7 cellular contexts compared by ENCODE assay signal in genomic region chr14:64971452-64971889, GRCh38. TPM values are rescaled to one million over a fixed set of nuclear protein-coding genes. Genes with fewer than 3 reads are reported as not detected.
DNase-seq lines count a peak whose midpoint lies in the region; ATAC-seq and TF ChIP-seq lines count a peak whose summit lies in the region.

No MANE protein-coding gene starts in this region.

- H2AK5ac ChIP-seq in IMR-90 (ENCODE audit: low read depth, low read length): no peak overlapping the region

- dilution Hi-C loops in IMR-90 (cut with HindIII; ENCODE audit: low sequenced_read_pairs, unreplicated experiment): no loop called here

- TF ChIP-seq RAD21 in IMR-90 (IDR thresholded peaks at IDR 0.05; ENCODE audit: low read length): no peak

- peaks cover 6% of the 10 kb centered on the region for H3K4me1 ChIP-seq in IMR-90 (ENCODE audit: control insufficient read depth, insufficient read depth, low read length)
- H3K4me1 ChIP-seq in subcutaneous abdominal adipose tissue (ENCODE audit: control insufficient read depth in 5 of 5, insufficient read depth in 5 of 5, low read length in 5 of 5): peaks cover 0 to 15% (median 12%) of the 10 kb centered on the region in 5 donors

- H3K9ac ChIP-seq in IMR-90 (ENCODE audit: low read depth, low read length) (peak overlapping the region; percentile 75; the same call in 1 of the 2 replicates), subcutaneous abdominal adipose tissue (ENCODE audit: low read length in 5 of 5) (peak overlapping the region in 3 of 5 donors; percentile 55 to 72 (median 64))

- no TSS peak for BruUV-seq in IMR-90 (replicated peaks; lab: Mats Ljungman, UMichigan)

- H4K8ac ChIP-seq in IMR-90 (ENCODE audit: low read depth in 2 of 2, low read length in 2 of 2): 0 out of 4 replicates have a peak overlapping the region, but pooled peaks of 1 of the 2 experiments have one; percentile 27

- ATAC-seq in IMR-90 (ENCODE audit: low read depth): no peak
- ATAC-seq in activated naive CD8-positive, alpha-beta T cell treated with anti-CD3 and anti-CD28 coated beads, Interleukin-2, amount 50 U/mL, for 24 hours: no peak
- ATAC-seq in left lobe of liver: peak; percentile 2
- ATAC-seq in GM21528 (IDR thresholded peaks at IDR 0.05; ENCODE audit: low FRiP score, unreplicated experiment): no peak

- H3K56ac ChIP-seq in IMR-90 (ENCODE audit: extremely low read depth, insufficient read depth, low read length): no peak overlapping the region

- H3K9me3 Mint-ChIP-seq in activated naive CD8-positive, alpha-beta T cell treated with anti-CD3 and anti-CD28 coated beads, Interleukin-2, amount 50 U/mL, for 24 hours: no peaks in the 10 kb centered on the region

- H2AK9ac ChIP-seq in IMR-90 (replicated peaks; ENCODE audit: low read depth, low read length, poor library complexity): peak overlapping the region; percentile 71

- H3K4me3 ChIP-seq in IMR-90 (ENCODE audit: insufficient read depth, low read depth, low read length): peak overlapping the region; percentile 93
- H3K4me3 ChIP-seq in subcutaneous abdominal adipose tissue (ENCODE audit: low read depth in 1 of 5, low read length in 5 of 5): peak overlapping the region in 4 of 5 donors; percentile 64 to 66 (median 66)

- POLR2A ChIA-PET in IMR-90 (lab: Charles Lee; ENCODE audit: unreplicated experiment): interaction anchor here (0.6 to 0.7 kb wide), 2 partner anchors 13 to 103 kb away, joined by 4 to 5 read pairs; no protein-coding TSS in a partner anchor

- H3K27ac Mint-ChIP-seq in activated naive CD8-positive, alpha-beta T cell treated with anti-CD3 and anti-CD28 coated beads, Interleukin-2, amount 50 U/mL, for 24 hours: no peak overlapping the region

- no peak overlapping the region for H2BK15ac ChIP-seq in IMR-90 (ENCODE audit: low read depth, low read length)

- no peak overlapping the region for H3K18ac ChIP-seq in IMR-90 (ENCODE audit: low read depth, low read length)

- peaks cover 5% of the 10 kb centered on the region for H3K27me3 Mint-ChIP-seq in activated naive CD8-positive, alpha-beta T cell treated with anti-CD3 and anti-CD28 coated beads, Interleukin-2, amount 50 U/mL, for 24 hours

- peak overlapping the region; percentile 53; the same call in 1 of the 2 replicates for H3K14ac ChIP-seq in IMR-90 (replicated peaks; ENCODE audit: low read depth, low read length)

- peak overlapping the region; percentile 77 for H3K23ac ChIP-seq in IMR-90 (ENCODE audit: low read depth, low read length)

- no peak for TF ChIP-seq POLR2A in IMR-90 (IDR thresholded peaks at IDR 0.05; ENCODE audit: low read depth, low read length)

- H3K27me3 ChIP-seq in IMR-90 (ENCODE audit: control insufficient read depth, insufficient read depth, low read length) (peaks cover under 1% of the 10 kb centered on the region; the same call in 1 of the 2 replicates), subcutaneous abdominal adipose tissue (ENCODE audit: control insufficient read depth in 5 of 5, insufficient read depth in 4 of 5, low read length in 5 of 5) (peaks cover 0 to 6% (median 5%) of the 10 kb centered on the region in 5 donors)

- H2BK5ac ChIP-seq in IMR-90 (ENCODE audit: low read depth, low read length, poor library complexity, severe bottlenecking): no peak overlapping the region

- no peaks in the 10 kb centered on the region for H3K9me1 ChIP-seq in IMR-90 (ENCODE audit: insufficient read depth, low read length)

- H2AFZ ChIP-seq in IMR-90 (replicated peaks; ENCODE audit: low read length, poor library complexity): peak overlapping the region; percentile 91

- intact Hi-C loops in IMR-90 (cut with micrococcal nuclease): no loop called here

- in situ Hi-C loops in IMR-90 (cut with MboI; ENCODE audit: low sequenced_read_pairs): no loop called here

- H3K36me3 Mint-ChIP-seq in activated naive CD8-positive, alpha-beta T cell treated with anti-CD3 and anti-CD28 coated beads, Interleukin-2, amount 50 U/mL, for 24 hours (ENCODE audit: low read depth): no peaks in the 10 kb centered on the region

- no peak overlapping the region for H2BK20ac ChIP-seq in IMR-90 (ENCODE audit: low read depth, low read length)

- no peaks in the 10 kb centered on the region for H4K20me1 ChIP-seq in IMR-90 (ENCODE audit: insufficient read depth, low read length)

- no peak overlapping the region for H4K5ac ChIP-seq in IMR-90 (ENCODE audit: low read depth, low read length)

- H3K4me3 Mint-ChIP-seq in activated naive CD8-positive, alpha-beta T cell treated with anti-CD3 and anti-CD28 coated beads, Interleukin-2, amount 50 U/mL, for 24 hours: peak overlapping the region; percentile 63

- WGBS in IMR-90 (ENCODE audit: extremely low coverage in 2 of 2, insufficient read length in 1 of 2), 2 experiments: no CpG with 5 or more reads among the region's 27 CpGs

- H3K4ac ChIP-seq in IMR-90 (ENCODE audit: low read depth, low read length): no peak overlapping the region

- DNase-seq in IMR-90 (no peak), left lobe of liver (ENCODE audit: low spot score) (no peak), kidney glomerular epithelial cell (lab: John Stamatoyannopoulos, UW) (no peak), NOMO-1 (lab: John Stamatoyannopoulos, UW; ENCODE audit: unreplicated experiment in 2 of 2) (no peak)
- no peak for DNase-seq in activated naive CD8-positive, alpha-beta T cell treated with anti-CD3 and anti-CD28 coated beads, Interleukin-2, amount 50 U/mL, for 24 hours

- peak overlapping the region; percentile 94 for H3K4me2 ChIP-seq in IMR-90 (ENCODE audit: low read depth, low read length)

- no peak for TF ChIP-seq CTCF in IMR-90 (conservative IDR thresholded peaks at IDR 0.05; ENCODE audit: low read depth, low read length)

- H3K36me3 ChIP-seq in IMR-90 (ENCODE audit: control insufficient read depth, insufficient read depth, low read length) (no peaks in the 10 kb centered on the region; the same call in 1 of the 2 replicates), subcutaneous abdominal adipose tissue (ENCODE audit: control insufficient read depth in 5 of 5, insufficient read depth in 5 of 5, low read length in 5 of 5) (no peaks in the 10 kb centered on the region)

- no peaks in the 10 kb centered on the region; a peak in 2 of 4 replicates for H3K79me1 ChIP-seq in IMR-90 (ENCODE audit: low read depth in 1 of 2, low read length in 2 of 2)

- CTCF ChIA-PET in IMR-90 (lab: Yijun Ruan, JAX): no interaction called here

- peaks cover 11% of the 10 kb centered on the region for H3K4me1 Mint-ChIP-seq in activated naive CD8-positive, alpha-beta T cell treated with anti-CD3 and anti-CD28 coated beads, Interleukin-2, amount 50 U/mL, for 24 hours

- no peak overlapping the region; the same call in 1 of the 2 replicates for H3K27ac ChIP-seq in IMR-90 (ENCODE audit: insufficient read depth, low read length)
- no peak overlapping the region for H3K27ac ChIP-seq in subcutaneous abdominal adipose tissue (ENCODE audit: low read depth, low read length)

- H2BK120ac ChIP-seq in IMR-90 (ENCODE audit: low read depth, low read length): no peak overlapping the region

- H4K91ac ChIP-seq in IMR-90 (ENCODE audit: insufficient read depth, low read depth, low read length): no peak overlapping the region

- H3K9me3 ChIP-seq in IMR-90 (ENCODE audit: control insufficient read depth, insufficient read depth, low read length) (no peaks in the 10 kb centered on the region), subcutaneous abdominal adipose tissue (ENCODE audit: control insufficient read depth in 5 of 5, low read length in 5 of 5) (no peaks in the 10 kb centered on the region)

TF ChIP-seq in IMR-90, 13 proteins besides CTCF, POLR2A, EP300 and RAD21 (continues in another document):
- no peak for TF ChIP-seq SMC3 (IDR thresholded peaks at IDR 0.05; ENCODE audit: low read depth, low read length)
- TF ChIP-seq ELK1 (IDR thresholded peaks at IDR 0.05; ENCODE audit: borderline replicate concordance, low read depth, low read length): no peak
- no peak for TF ChIP-seq NFE2L2 (IDR thresholded peaks at IDR 0.05; ENCODE audit: low read depth, low read length)
- no peak for TF ChIP-seq CEBPB (IDR thresholded peaks at IDR 0.05; ENCODE audit: low read depth, low read length)
- no peak for TF ChIP-seq USF2 (IDR thresholded peaks at IDR 0.05; ENCODE audit: low read depth, low read length)
- TF ChIP-seq RCOR1 (IDR thresholded peaks at IDR 0.05; ENCODE audit: insufficient replicate concordance, low read length): no peak

RNA-seq across cellular contexts. Expression of gene RAB15, which starts 0.7 kb away (rescaled TPM):
- total RNA-seq in IMR-90 (2012; rRNA removed) (3.3 and 3.4 TPM in 2 replicates), left lobe of liver (6.8 TPM)
- 7.0 and 7.8 TPM in 2 replicates for polyA plus RNA-seq in IMR-90 (2012; rRNA removed)
- polyA plus RNA-seq in IMR-90 (2012; cell fraction: cytosol; rRNA removed): 4.5 and 5.1 TPM in 2 replicates
- polyA plus RNA-seq in IMR-90 (2012; cell fraction: nucleus; rRNA removed; ENCODE audit: low replicate concordance): 15.7 and 20.4 TPM in 2 replicates

RNA-seq across cellular contexts. Expression of gene FNTB, which starts 15.2 kb away (rescaled TPM):
- total RNA-seq in IMR-90 (2012; rRNA removed) (8.1 and 9.9 TPM in 2 replicates), left lobe of liver (9.9 TPM)
- polyA plus RNA-seq in IMR-90 (2012; rRNA removed): 17.8 and 18.5 TPM in 2 replicates
- 11.6 and 15.5 TPM in 2 replicates for polyA plus RNA-seq in IMR-90 (2012; cell fraction: cytosol; rRNA removed)
- polyA plus RNA-seq in IMR-90 (2012; cell fraction: nucleus; rRNA removed; ENCODE audit: low replicate concordance): 24.1 and 27.4 TPM in 2 replicates

RNA-seq across cellular contexts. Expression of gene GPX2, which starts 28.9 kb away (rescaled TPM):
- not detected in 2 replicates for total RNA-seq in IMR-90 (2012; rRNA removed)
- polyA plus RNA-seq in IMR-90 (2012; rRNA removed): not detected in 2 replicates
- polyA plus RNA-seq in IMR-90 (2012; cell fraction: cytosol; rRNA removed): not detected in 2 replicates
- 0.30 TPM in 1 of 2 replicates, not detected in the other for polyA plus RNA-seq in IMR-90 (2012; cell fraction: nucleus; rRNA removed; ENCODE audit: low replicate concordance)
- 292 TPM for total RNA-seq in left lobe of liver

RNA-seq across cellular contexts. Expression of gene CHURC1, which starts 57.2 kb away (rescaled TPM):
- total RNA-seq in IMR-90 (2012; rRNA removed) (38.0 and 51.9 TPM in 2 replicates), left lobe of liver (25.2 TPM)
- polyA plus RNA-seq in IMR-90 (2012; rRNA removed): 65.1 and 69.5 TPM in 2 replicates
- 7.7 and 33.2 TPM in 2 replicates for polyA plus RNA-seq in IMR-90 (2012; cell fraction: cytosol; rRNA removed)
- 2.5 and 15.1 TPM in 2 replicates for polyA plus RNA-seq in IMR-90 (2012; cell fraction: nucleus; rRNA removed; ENCODE audit: low replicate concordance)

Comparison
In these comparisons a context has a peak if more than half of its experiments do, and no peak if none do; other contexts are left out.
1. RNA of gene GPX2, which starts 28.9 kb away (total RNA-seq): 292 TPM in left lobe of liver (single experiment); not detected in IMR-90; every median in the first group is over 100 times any median in the second.